31 cellular contexts compared by ENCODE assay signal in the genomic region with DNA sequence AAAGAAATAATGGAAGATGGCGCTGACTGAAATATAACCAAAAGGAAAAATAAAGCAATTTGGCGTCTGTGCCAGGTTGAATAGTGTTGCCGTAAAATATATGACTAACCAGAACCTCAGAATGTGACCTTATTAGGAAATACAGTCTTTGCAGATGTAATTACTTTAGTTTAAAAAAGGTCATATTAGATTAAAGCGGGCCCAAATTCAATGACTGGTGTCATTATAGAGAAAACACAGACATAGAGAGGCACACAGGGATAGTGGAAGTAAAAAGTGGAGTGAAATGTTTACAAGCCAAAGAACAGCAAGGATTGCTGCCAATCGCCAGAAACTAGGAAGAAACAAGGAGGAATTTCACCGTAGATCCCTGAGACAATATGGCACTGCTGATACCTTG.
"Had no signal": no experiment of that assay in that cellular context is flagged by ENCODE, and none has a peak within 500 bp of the region (broad histone marks: within the 10 kb centered on the region; RNA-seq: fewer than 3 reads in every experiment).

No MANE protein-coding gene starts in this region.

- H3K4me3 ChIP-seq: adrenal gland, body of pancreas, breast epithelium had no signal

- ATAC-seq: activated CD4-positive, alpha-beta T cell treated with anti-CD3 and anti-CD28 coated beads for 36 hours; activated CD8-positive, alpha-beta T cell treated with anti-CD3 and anti-CD28 coated beads for 36 hours; activated naive CD4-positive, alpha-beta T cell treated with anti-CD3 and anti-CD28 coated beads, Interleukin-2, amount 50 U/mL, for 72 hours; activated T-cell treated with anti-CD3 and anti-CD28 coated beads, Interleukin-2, amount 50 U/mL, for 4 hours; activated T-cell treated with anti-CD3 and anti-CD28 coated beads, Interleukin-2, amount 50 U/mL, for 72 hours; activated T-helper 17 cell treated with anti-CD3 and anti-CD28 coated beads, Interleukin-2, amount 50 U/mL, for 72 hours; body of pancreas had no signal

- DNase-seq: activated B cell treated with CpG ODN at 0.5 μM for 24 hours; activated CD4-positive, alpha-beta memory T cell treated with anti-CD3 and anti-CD28 coated beads for 36 hours; activated CD4-positive, alpha-beta T cell treated with anti-CD3 and anti-CD28 coated beads for 36 hours; activated CD4-positive, alpha-beta T cell treated with anti-CD3 and anti-CD28 coated beads for 48 hours; activated CD4-positive, alpha-beta T cell treated with anti-CD3 and anti-CD28 coated beads, Interleukin-2, amount 50 U/mL, for 1 hour; activated CD4-positive, alpha-beta T cell treated with anti-CD3 and anti-CD28 coated beads, Interleukin-2, amount 50 U/mL, for 4 hours; activated CD4-positive, CD25-positive, alpha-beta regulatory T cell treated with anti-CD3 and anti-CD28 coated beads, Interleukin-2, amount 50 U/mL, for 72 hours; activated CD8-positive, alpha-beta memory T cell treated with anti-CD3 and anti-CD28 coated beads, Interleukin-2, amount 50 U/mL, for 4 hours; activated CD8-positive, alpha-beta T cell treated with anti-CD3 and anti-CD28 coated beads for 36 hours; activated effector memory CD4-positive, alpha-beta T cell treated with anti-CD3 and anti-CD28 coated beads, Interleukin-2, amount 50 U/mL, for 16 hours; activated gamma-delta T cell treated with Interleukin-2 at 50 U/mL for 16 hours; activated naive CD4-positive, alpha-beta T cell; activated naive CD4-positive, alpha-beta T cell treated with anti-CD3 and anti-CD28 coated beads for 36 hours; activated naive CD4-positive, alpha-beta T cell treated with anti-CD3 and anti-CD28 coated beads, Interleukin-2, amount 50 U/mL, for 16 hours; activated naive CD8-positive, alpha-beta T cell treated with anti-CD3 and anti-CD28 coated beads for 36 hours; activated T-cell treated with anti-CD3 and anti-CD28 coated beads for 4 hours; activated T-cell treated with anti-CD3 and anti-CD28 coated beads, Interleukin-2, amount 50 U/mL, for 1 hour; activated T-cell treated with anti-CD3 and anti-CD28 coated beads, Interleukin-2, amount 50 U/mL, for 4 hours; activated T-cell treated with anti-CD3 and anti-CD28 coated beads, Interleukin-2, amount 50 U/mL, for 72 hours; adrenal gland; amniotic stem cell; aorta; body of pancreas; brain microvascular endothelial cell; central memory CD4-positive, alpha-beta T cell; T-helper 2 cell; T-helper 9 cell had no signal

- H3K4me1 ChIP-seq: adrenal gland, body of pancreas, breast epithelium had no signal

- H3K27ac ChIP-seq: adrenal gland, body of pancreas, brain microvascular endothelial cell, breast epithelium, VCaP had no signal

- H3K36me3 ChIP-seq: adrenal gland, brain microvascular endothelial cell, breast epithelium had no signal

- H3K27me3 ChIP-seq: adrenal gland, body of pancreas, brain microvascular endothelial cell, breast epithelium had no signal

- H3K9me3 ChIP-seq: adrenal gland, body of pancreas, breast epithelium had no signal
